12 cellular contexts compared by ENCODE assay signal in the genomic region with DNA sequence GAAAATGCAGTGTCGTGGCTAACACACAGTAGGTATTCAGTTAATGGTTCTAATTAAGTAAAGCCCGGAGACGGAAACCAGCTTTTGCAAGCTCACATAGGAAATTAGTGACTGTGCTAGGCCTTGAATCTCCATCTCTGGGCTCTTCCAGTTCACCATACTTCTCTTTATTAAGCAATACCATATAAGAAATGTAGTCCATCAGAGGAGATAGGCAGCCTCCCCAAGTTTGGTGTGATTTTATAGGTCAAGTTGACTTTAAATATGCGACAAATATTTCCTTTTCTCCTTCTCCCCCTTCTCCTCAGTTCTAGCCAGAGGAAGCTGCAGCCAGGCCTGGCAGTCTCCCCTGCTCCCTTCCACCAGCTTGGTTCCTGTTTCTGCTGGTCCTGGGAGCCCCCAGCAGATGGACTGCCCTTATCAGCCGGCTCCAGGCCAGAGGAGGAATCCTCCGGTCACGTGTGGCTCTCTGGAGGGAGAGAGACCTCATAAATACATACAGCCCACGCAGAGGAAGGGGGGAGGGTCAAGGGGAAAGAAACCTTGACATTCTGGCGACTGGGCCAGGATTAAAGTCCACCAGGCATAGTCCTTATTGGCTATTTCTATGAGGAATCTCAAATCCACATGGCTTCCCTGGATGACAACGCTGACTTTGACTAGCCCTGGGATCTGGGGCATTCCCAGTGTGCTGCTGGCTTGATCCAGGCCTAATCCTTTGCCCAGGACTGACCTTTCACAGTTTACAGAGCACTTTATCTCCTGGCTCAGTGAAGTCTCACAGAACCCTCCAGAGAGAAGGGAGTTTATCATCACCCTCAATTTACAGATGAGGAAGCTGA.
DNase-seq lines count a peak whose midpoint lies in the region; ATAC-seq and TF ChIP-seq lines count a peak whose summit lies in the region.
"Had no signal": no experiment of that assay in that cellular context is flagged by ENCODE, and none has a peak within 500 bp of the region (broad histone marks: within the 10 kb centered on the region; RNA-seq: fewer than 3 reads in every experiment).

No MANE protein-coding gene starts in this region.

- TF ChIP-seq POLR2A in heart left ventricle (IDR thresholded peaks at IDR 0.05), result no peak

- H3K36me3 ChIP-seq in heart left ventricle, result no peaks in the 10 kb centered on the region

- peaks cover under 1% of the 10 kb centered on the region for H3K4me1 Mint-ChIP-seq in T-helper 17 cell

- TF ChIP-seq CTCF in heart left ventricle (IDR thresholded peaks at IDR 0.05), result peak in 1 of 12 donors; percentile 23

- H3K4me1 ChIP-seq in heart left ventricle, result peaks cover 13 to 83% (median 59%) of the 10 kb centered on the region in 12 donors

- peak overlapping the region; percentile 58 to 97 (median 78) for H3K27ac ChIP-seq in heart left ventricle

- intact Hi-C loops in heart left ventricle (cut with DNase I) (loop anchor here in 5 of 10 donors (5.0 to 10.0 kb wide), 4 partner anchors 158 to 396 kb away; partner anchors contain the start of gene FGGY (in 1 of the 5)), posterior cingulate gyrus (cut with DNase I) (no loop called here)

- H3K9me3 ChIP-seq in heart left ventricle (no peaks in the 10 kb centered on the region), T-helper 17 cell (ENCODE audit: control insufficient read depth, low read length, poor library complexity, severe bottlenecking) (no peaks in the 10 kb centered on the region)

- H3K27ac Mint-ChIP-seq in T-helper 17 cell, result no peak overlapping the region
- H3K27ac Mint-ChIP-seq: CD4-positive, CD25-positive, alpha-beta regulatory T cell; T-helper 2 cell treated with Interferon-gamma antibody and Interleukin-4, amounts not matched to agents 5 μg/mL and 100 μg/mL, for 36 hours had no signal

- H3K4me3 ChIP-seq in heart left ventricle, result no peak overlapping the region

- WGBS in heart left ventricle, 4 donors, result 21 to 29% (median 22%) methylated on average over 9 to 10 of the region's 10 CpGs

- H3K27me3 Mint-ChIP-seq in T-helper 17 cell, result no peaks in the 10 kb centered on the region

- H3K4me3 Mint-ChIP-seq in T-helper 17 cell, result no peak overlapping the region
- H3K4me3 Mint-ChIP-seq: T-helper 2 cell treated with Interferon-gamma antibody and Interleukin-4, amounts not matched to agents 5 μg/mL and 100 μg/mL, for 36 hours had no signal

- H3K36me3 Mint-ChIP-seq in T-helper 17 cell (ENCODE audit: low read depth), result no peaks in the 10 kb centered on the region
- H3K36me3 Mint-ChIP-seq: CD4-positive, CD25-positive, alpha-beta regulatory T cell had no signal

- DNase-seq in DMS 273 (lab: John Stamatoyannopoulos, UW; ENCODE audit: unreplicated experiment) (peak; percentile 92), SKM-1 treated with dmso at 0.1 percent for 144 hours (lab: John Stamatoyannopoulos, UW; ENCODE audit: unreplicated experiment) (peak; percentile 79), heart left ventricle (peak; percentile 69 to 87 (median 84)), pons (ENCODE audit: low spot score) (peak; percentile 53), T-helper 17 cell (no peak), SHP77 (lab: John Stamatoyannopoulos, UW) (no peak), posterior cingulate gyrus (no peak)
- no peak for DNase-seq in activated T-cell treated with anti-CD3 and anti-CD28 coated beads, Interleukin-2, amount 50 U/mL, for 1 hour
- DNase-seq: activated naive CD4-positive, alpha-beta T cell treated with Interleukin-2 at 50 U/mL for 16 hours; CD4-positive, CD25-positive, alpha-beta regulatory T cell; NCI-H1436 had no signal

- ATAC-seq in heart left ventricle (peak; percentile 13 to 64 (median 24)), T-helper 17 cell (no peak)

- no peaks in the 10 kb centered on the region for H3K27me3 ChIP-seq in heart left ventricle

Comparison
In these comparisons a context has a peak if more than half of its experiments do, and no peak if none do; other contexts are left out.
1. DNase-seq: peak in DMS 273 (single experiment), SKM-1 treated with dmso at 0.1 percent for 144 hours (single experiment), heart left ventricle (5 of 5) and pons (single experiment); none in T-helper 17 cell (0 of 3), SHP77 (0 of 2), activated T-cell treated with anti-CD3 and anti-CD28 coated beads, Interleukin-2, amount 50 U/mL, for 1 hour (single experiment) and posterior cingulate gyrus (0 of 10).